Comparison of ENCODE assay signal across 8 cellular contexts in genomic region chr5:135457424-135458071, GRCh38. TPM values are rescaled to one million over a fixed set of nuclear protein-coding genes. Genes with fewer than 3 reads are reported as not detected.
DNase-seq lines count a peak whose midpoint lies in the region; ATAC-seq, FAIRE-seq and TF ChIP-seq lines count a peak whose summit lies in the region.

No MANE protein-coding gene starts in this region.

- no peak for TF ChIP-seq EP300 in H1 (IDR thresholded peaks at IDR 0.05; ENCODE audit: borderline replicate concordance in 1 of 2, low read depth in 2 of 2, low read length in 2 of 2)

- no peaks in the 10 kb centered on the region for H3K79me2 ChIP-seq in H1 (ENCODE audit: control insufficient read depth in 1 of 2, insufficient read depth in 2 of 2, low read length in 2 of 2)

- H3K9ac ChIP-seq in H1 (replicated peaks in 1 of 4; ENCODE audit: extremely low read depth in 1 of 4, low read depth in 3 of 4, low read length in 3 of 4), result no peak overlapping the region

- H3K27ac ChIP-seq in A673 (ENCODE audit: low read depth, low read length, poor library complexity, severe bottlenecking) (no peak overlapping the region), H1 (ENCODE audit: low read depth, low read length) (no peak overlapping the region)

- no peak overlapping the region for H2BK120ac ChIP-seq in H1 (replicated peaks; ENCODE audit: low read depth, low read length)

- ATAC-seq in GM18505 (IDR thresholded peaks at IDR 0.05; ENCODE audit: unreplicated experiment) (peak; percentile 63), HG03103 (IDR thresholded peaks at IDR 0.05; ENCODE audit: low read depth, unreplicated experiment) (peak; percentile 47)

- no peaks in the 10 kb centered on the region for H3K79me1 ChIP-seq in H1 (ENCODE audit: low read depth, low read length)

- TF ChIP-seq POLR2A in GM18505 (IDR thresholded peaks at IDR 0.05; ENCODE audit: borderline replicate concordance, extremely low read depth, insufficient read depth, insufficient read length) (no peak), H1 (IDR thresholded peaks at IDR 0.05; ENCODE audit: control extremely low read depth in 1 of 2, low read depth in 2 of 2, low read length in 2 of 2) (no peak)

- no peak overlapping the region for H4K91ac ChIP-seq in H1 (replicated peaks; ENCODE audit: insufficient read length, low read length)

- H2BK5ac ChIP-seq in H1 (ENCODE audit: low read depth, low read length), result no peak overlapping the region

- no peak overlapping the region for H4K5ac ChIP-seq in H1 (ENCODE audit: insufficient read length, low read depth, low read length)

- WGBS in H1 (ENCODE audit: extremely low coverage in 1 of 2, insufficient coverage in 1 of 2, insufficient read length in 1 of 2, insufficient replicate concordance in 2 of 2, low coverage in 1 of 2, low lambda C conversion rate in 2 of 2, missing lambda C conversion rate in 1 of 2), 2 experiments, result 55% methylated on average over 8 of the region's 9 CpGs; no CpG with 5 or more reads in 1 of the 2 experiments

- no peak overlapping the region for H4K8ac ChIP-seq in H1 (ENCODE audit: extremely low read depth, insufficient read depth, low read length)

- peaks cover 25% of the 10 kb centered on the region for H3K27me3 ChIP-seq in A673 (replicated peaks; ENCODE audit: insufficient read depth, low read depth, low read length, poor library complexity)
- peaks cover 0 to 14% (median 4%) of the 10 kb centered on the region in 4 experiments; a peak in 4 of 7 replicates for H3K27me3 ChIP-seq in H1 (replicated peaks in 1 of 4; ENCODE audit: control insufficient read depth in 3 of 4, extremely low read depth in 1 of 4, insufficient read depth in 3 of 4, low read length in 3 of 4)

- H3K4ac ChIP-seq in H1 (replicated peaks; ENCODE audit: insufficient read length, low read depth, low read length), result no peak overlapping the region

- no peaks in the 10 kb centered on the region for H3K23me2 ChIP-seq in H1 (ENCODE audit: low read depth, low read length)

- H2AK5ac ChIP-seq in H1 (ENCODE audit: low read depth, low read length), result no peak overlapping the region

- BruUV-seq in A673 (replicated peaks; lab: Mats Ljungman, UMichigan), result no TSS peak

- intact Hi-C loops in A673 (cut with micrococcal nuclease; ENCODE audit: unreplicated experiment), result no loop called here

- H3K23ac ChIP-seq in H1 (ENCODE audit: insufficient read length), result no peak overlapping the region

- peak; percentile 65 to 79 for TF ChIP-seq RAD21 in H1 (IDR thresholded peaks at IDR 0.05 in 1 of 2, conservative IDR thresholded peaks at IDR 0.05 in 1 of 2; ENCODE audit: low read depth in 2 of 2, low read length in 2 of 2)

- H3K4me1 ChIP-seq in A673 (ENCODE audit: insufficient read depth, low read length, poor library complexity, severe bottlenecking) (no peaks in the 10 kb centered on the region), H1 (replicated peaks in 1 of 4; ENCODE audit: control insufficient read depth in 3 of 4, insufficient read depth in 4 of 4, low read length in 3 of 4) (no peaks in the 10 kb centered on the region)

- CTCF ChIA-PET in A673 (lab: Charles Lee) (interaction anchor here (0.9 to 2.0 kb wide), 5 partner anchors 8 to 96 kb away, joined by 4 to 8 read pairs (median 5); no protein-coding TSS in a partner anchor), H1 (lab: Charles Lee; ENCODE audit: partially characterized antibody) (interaction anchor here (0.5 to 21.6 kb wide), 39 partner anchors 8 to 619 kb away, joined by 3 to 778 read pairs (median 4); partner anchors contain the start of genes DCANP1, SLC25A48 and TIFAB)

- H2AFZ ChIP-seq in H1 (ENCODE audit: low read length), result peak overlapping the region; percentile 82

- H2BK15ac ChIP-seq in H1 (ENCODE audit: low read length), result no peak overlapping the region

- H3K14ac ChIP-seq in H1 (ENCODE audit: insufficient read length), result no peak overlapping the region

- H3K9me3 ChIP-seq in A673 (ENCODE audit: low read depth, low read length, poor library complexity, severe bottlenecking) (no peaks in the 10 kb centered on the region), H1 (ENCODE audit: insufficient read depth in 2 of 2, low read depth in 1 of 2, low read length in 1 of 2) (no peaks in the 10 kb centered on the region)

- H3K18ac ChIP-seq in H1 (ENCODE audit: extremely low read depth, low read length), result no peak overlapping the region

- peak; percentile 95 for TF ChIP-seq CTCF in A673 (conservative IDR thresholded peaks at IDR 0.05; ENCODE audit: low read depth, low read length)
- TF ChIP-seq CTCF in H1 (IDR thresholded peaks at IDR 0.05; ENCODE audit: control extremely low read depth in 1 of 3, insufficient read depth in 1 of 3, low read depth in 1 of 3, low read length in 3 of 3), result peak; percentile 88 to 98 (median 96)

- H3K36me3 ChIP-seq in A673 (ENCODE audit: insufficient read depth, low read length, poor library complexity, severe bottlenecking) (no peaks in the 10 kb centered on the region), H1 (ENCODE audit: control insufficient read depth in 2 of 4, insufficient read depth in 4 of 4, low read length in 3 of 4) (no peaks in the 10 kb centered on the region)

- no peak overlapping the region for H3K56ac ChIP-seq in H1 (replicated peaks; ENCODE audit: insufficient read length, low read depth, low read length)

- peak overlapping the region; percentile 90; the same call in 1 of the 2 replicates for H2BK20ac ChIP-seq in H1 (ENCODE audit: low read length)

- no peak for FAIRE-seq in H1 (lab: Jason Lieb, UNC)

- DNase-seq in A673 (ENCODE audit: low spot score) (peak; percentile 73), NCI-H526 (lab: John Stamatoyannopoulos, UW) (peak; percentile 22 to 75), H1 (ENCODE audit: low read depth in 1 of 2, low spot score in 2 of 2) (peak; percentile 25 to 90), mucosa of gallbladder (ENCODE audit: low spot score) (peak; percentile 49)
- DNase-seq in activated CD4-positive, alpha-beta T cell treated with anti-CD3 and anti-CD28 coated beads, Interleukin-2, amount 50 U/mL, for 4 hours, result peak; percentile 42 to 48
- DNase-seq in stimulated activated naive CD4-positive, alpha-beta T cell (lab: John Stamatoyannopoulos, UW), result peak in 4 of 6 experiments; percentile 12 to 38 (median 22)

- H3K4me3 ChIP-seq in A673 (ENCODE audit: low read depth, low read length, poor library complexity, severe bottlenecking), result no peak overlapping the region
- no peak overlapping the region for H3K4me3 ChIP-seq in H1 (ENCODE audit: extremely low read depth in 1 of 4, insufficient read depth in 2 of 4, low read depth in 3 of 4, low read length in 4 of 4)

- no peak overlapping the region for H2BK12ac ChIP-seq in H1 (ENCODE audit: low read depth, low read length)

- H3K4me2 ChIP-seq in H1 (ENCODE audit: insufficient read depth in 1 of 2, low read depth in 2 of 2, low read length in 2 of 2), result no peak overlapping the region

- H4K20me1 ChIP-seq in H1 (replicated peaks in 1 of 2; ENCODE audit: control insufficient read depth in 1 of 2, insufficient read depth in 2 of 2, low read length in 2 of 2), result peaks cover 0 to 3% of the 10 kb centered on the region in 2 experiments

- POLR2A ChIA-PET in A673 (lab: Charles Lee; ENCODE audit: low non-redundant PET), result interaction anchor here (0.7 kb wide), 1 partner anchor 378 kb away, joined by 4 read pairs; no protein-coding TSS in a partner anchor
- POLR2A ChIA-PET in H1 (lab: Charles Lee; ENCODE audit: partially characterized antibody), result interaction anchor here (0.8 kb wide), 1 partner anchor 280 kb away, joined by 3 read pairs; no protein-coding TSS in a partner anchor

TF ChIP-seq in H1, 55 proteins besides CTCF, POLR2A, EP300 and RAD21 (continues in another document):
- TF ChIP-seq GABPA (IDR thresholded peaks at IDR 0.05; ENCODE audit: borderline replicate concordance, insufficient read depth, low read length) (0 out of 2 replicates have a peak, but pooled peaks have one; percentile 22), GTF2F1 (IDR thresholded peaks at IDR 0.05; ENCODE audit: borderline replicate concordance, low read depth, low read length) (no peak), YY1 (IDR thresholded peaks at IDR 0.05; ENCODE audit: low read depth, low read length) (peak; percentile 70)

RNA-seq across cellular contexts. Expression of gene TIFAB, which starts 5.4 kb away (rescaled TPM):
- total RNA-seq in A673 (2021), result not detected in 2 replicates
- not detected in 2 replicates for total RNA-seq in H1 (2021; fragmentation: NEBNext Ultra II Directional; extraction: Animal tissue kit (Norgen Biotek cat#: 25700))
- polyA plus RNA-seq in H1 (2011; rRNA removed), result not detected in 2 replicates
- polyA plus RNA-seq in H1 (2011; cell fraction: cytosol; rRNA removed), result not detected
- not detected for polyA plus RNA-seq in H1 (2011; cell fraction: nucleus; rRNA removed)
- not detected in 4 replicates for polyA plus RNA-seq in H1 (2012, experiment 1 of 2)
- not detected for polyA plus RNA-seq in H1 (2012, experiment 2 of 2)
- polyA plus RNA-seq in H1 (2013, experiment 1 of 2), result not detected
- not detected for polyA plus RNA-seq in H1 (2013, experiment 2 of 2)
- polyA minus RNA-seq in H1 (2011; rRNA and poly(A)+ RNA removed), result not detected in 2 replicates
- polyA minus RNA-seq in H1 (2011; cell fraction: cytosol; rRNA and poly(A)+ RNA removed), result not detected
- not detected for polyA minus RNA-seq in H1 (2011; cell fraction: nucleus; rRNA and poly(A)+ RNA removed)
- 0.23 TPM for total RNA-seq in mucosa of gallbladder

RNA-seq across cellular contexts. Expression of gene DCANP1, which starts 10.4 kb away (rescaled TPM):
- total RNA-seq in A673 (2021), result not detected in 2 replicates
- not detected in 2 replicates for total RNA-seq in H1 (2021; fragmentation: NEBNext Ultra II Directional; extraction: Animal tissue kit (Norgen Biotek cat#: 25700))
- polyA plus RNA-seq in H1 (2011; rRNA removed), result not detected in 2 replicates
- not detected for polyA plus RNA-seq in H1 (2011; cell fraction: cytosol; rRNA removed)
- not detected for polyA plus RNA-seq in H1 (2011; cell fraction: nucleus; rRNA removed)
- polyA plus RNA-seq in H1 (2012, experiment 1 of 2), result not detected in 4 replicates
- not detected for polyA plus RNA-seq in H1 (2012, experiment 2 of 2)
- not detected for polyA plus RNA-seq in H1 (2013, experiment 1 of 2)
- not detected for polyA plus RNA-seq in H1 (2013, experiment 2 of 2)
- polyA minus RNA-seq in H1 (2011; rRNA and poly(A)+ RNA removed), result not detected in 2 replicates
- not detected for polyA minus RNA-seq in H1 (2011; cell fraction: cytosol; rRNA and poly(A)+ RNA removed)
- not detected for polyA minus RNA-seq in H1 (2011; cell fraction: nucleus; rRNA and poly(A)+ RNA removed)
- 0.09 TPM for total RNA-seq in mucosa of gallbladder

RNA-seq across cellular contexts. Expression of gene MACROH2A1, which starts 58.5 kb away (rescaled TPM):
- total RNA-seq in A673 (2021), result 259 and 264 TPM in 2 replicates
- total RNA-seq in H1 (2021; fragmentation: NEBNext Ultra II Directional; extraction: Animal tissue kit (Norgen Biotek cat#: 25700)), result 92.3 and 102 TPM in 2 replicates
- 55.1 and 60.0 TPM in 2 replicates for polyA plus RNA-seq in H1 (2011; rRNA removed)
- 78.9 TPM for polyA plus RNA-seq in H1 (2011; cell fraction: cytosol; rRNA removed)
- 95.4 TPM for polyA plus RNA-seq in H1 (2011; cell fraction: nucleus; rRNA removed)
- polyA plus RNA-seq in H1 (2012, experiment 1 of 2), result 93.5 to 118 TPM (median 108 TPM) in 4 replicates
- 69.7 TPM for polyA plus RNA-seq in H1 (2012, experiment 2 of 2)
- 90.7 TPM for polyA plus RNA-seq in H1 (2013, experiment 1 of 2)
- 89.3 TPM for polyA plus RNA-seq in H1 (2013, experiment 2 of 2)
- 51.3 and 63.5 TPM in 2 replicates for polyA minus RNA-seq in H1 (2011; rRNA and poly(A)+ RNA removed)
- 26.9 TPM for polyA minus RNA-seq in H1 (2011; cell fraction: cytosol; rRNA and poly(A)+ RNA removed)
- polyA minus RNA-seq in H1 (2011; cell fraction: nucleus; rRNA and poly(A)+ RNA removed), result 69.4 TPM
- 256 TPM for total RNA-seq in mucosa of gallbladder

Comparison
In these comparisons a context has a peak if more than half of its experiments do, and no peak if none do; other contexts are left out.
1. DNase-seq: peak in every context shown above with its lines; median percentile 73 in A673; 58 in H1; 49 in mucosa of gallbladder; 48 in NCI-H526; 45 in activated CD4-positive, alpha-beta T cell treated with anti-CD3 and anti-CD28 coated beads, Interleukin-2, amount 50 U/mL, for 4 hours; 22 in stimulated activated naive CD4-positive, alpha-beta T cell.